Comparison of ENCODE assay signal across 13 cellular contexts in genomic region chr9:95857896-95858295, GRCh38. TPM values are rescaled to one million over a fixed set of nuclear protein-coding genes. Genes with fewer than 3 reads are reported as not detected.
DNase-seq lines count a peak whose midpoint lies in the region; ATAC-seq and TF ChIP-seq lines count a peak whose summit lies in the region.
"Had no signal": no experiment of that assay in that cellular context is flagged by ENCODE, and none has a peak within 500 bp of the region (broad histone marks: within the 10 kb centered on the region; RNA-seq: fewer than 3 reads in every experiment).

No MANE protein-coding gene starts in this region.

- peaks cover 26% of the 10 kb centered on the region for H3F3A ChIP-seq in SK-N-SH (replicated peaks; ENCODE audit: insufficient read depth)

- H3K27ac ChIP-seq in Karpas-422 (ENCODE audit: low read length) (no peak overlapping the region), SK-N-SH (ENCODE audit: low read depth in 2 of 2, low read length in 1 of 2) (peak overlapping the region in 1 of 2 experiments; percentile 73; a peak in 2 of 4 replicates)
- H3K27ac ChIP-seq: skin epidermis, testis had no signal

- H3K27me3 ChIP-seq in Karpas-422 (ENCODE audit: low read length) (no peaks in the 10 kb centered on the region; the same call in 1 of the 2 replicates), SK-N-SH (ENCODE audit: insufficient read depth) (no peaks in the 10 kb centered on the region)
- H3K27me3 ChIP-seq: testis had no signal

- ATAC-seq in GM18868 (IDR thresholded peaks at IDR 0.05; ENCODE audit: unreplicated experiment) (peak; percentile 68), GM21786 (IDR thresholded peaks at IDR 0.05; ENCODE audit: unreplicated experiment) (peak; percentile 77)
- ATAC-seq: activated T-helper 17 cell treated with anti-CD3 and anti-CD28 coated beads, Interleukin-2, amount 50 U/mL, for 72 hours had no signal

- H3K9me3 ChIP-seq in Karpas-422 (ENCODE audit: low read length) (peaks cover 7% of the 10 kb centered on the region), SK-N-SH (peaks cover 14% of the 10 kb centered on the region; the same call in 1 of the 2 replicates)
- H3K9me3 ChIP-seq: testis had no signal

- H3K4me3 Mint-ChIP-seq in nephron progenitor cell = no peak overlapping the region
- H3K4me3 Mint-ChIP-seq: activated T-helper 17 cell treated with anti-CD3 and anti-CD28 coated beads, Interleukin-2, amount 50 U/mL, for 72 hours had no signal

- no peaks in the 10 kb centered on the region for H3K36me3 ChIP-seq in Karpas-422 (ENCODE audit: insufficient read depth, low read length)
- peaks cover 0 to 8% of the 10 kb centered on the region in 2 experiments for H3K36me3 ChIP-seq in SK-N-SH (replicated peaks in 1 of 2; ENCODE audit: control insufficient read depth in 1 of 2, insufficient read depth in 2 of 2, low read length in 1 of 2)

- no peaks in the 10 kb centered on the region; the same call in 1 of the 2 replicates for H3K4me1 ChIP-seq in Karpas-422 (ENCODE audit: low read length)
- peaks cover 22 to 30% of the 10 kb centered on the region in 2 experiments; a peak in 3 of 4 replicates for H3K4me1 ChIP-seq in SK-N-SH (ENCODE audit: control insufficient read depth in 1 of 2, insufficient read depth in 2 of 2, low read depth in 1 of 2, low read length in 1 of 2)

- peaks cover 15% of the 10 kb centered on the region for H3K9me3 Mint-ChIP-seq in nephron progenitor cell

- CTCF ChIA-PET in SK-N-SH (lab: Yijun Ruan, JAX) = interaction anchor here (0.6 to 1.4 kb wide), 3 partner anchors 12 to 360 kb away, joined by 3 read pairs; no protein-coding TSS in a partner anchor

- no peaks in the 10 kb centered on the region for H3K27me3 Mint-ChIP-seq in nephron progenitor cell (ENCODE audit: low read depth, poor library complexity)
- H3K27me3 Mint-ChIP-seq: activated T-helper 17 cell treated with anti-CD3 and anti-CD28 coated beads, Interleukin-2, amount 50 U/mL, for 72 hours had no signal

- TF ChIP-seq RAD21 in SK-N-SH (IDR thresholded peaks at IDR 0.05; ENCODE audit: low read length) = no peak

- DNase-seq in Karpas-422 = peak; percentile 43
- no peak for DNase-seq in nephron progenitor cell
- DNase-seq in OCI-M1 (lab: John Stamatoyannopoulos, UW) = no peak
- no peak for DNase-seq in activated CD4-positive, alpha-beta T cell treated with anti-CD3 and anti-CD28 coated beads, Interleukin-2, amount 50 U/mL, for 1 hour
- no peak for DNase-seq in SK-N-SH
- DNase-seq: activated CD4-positive, alpha-beta T cell treated with anti-CD3 and anti-CD28 coated beads for 1 hour; NCI-H146; testis had no signal

- TF ChIP-seq CTCF in nephron progenitor cell (IDR thresholded peaks at IDR 0.05) (no peak), SK-N-SH (IDR thresholded peaks at IDR 0.05) (no peak)

- H3K36me3 Mint-ChIP-seq in nephron progenitor cell (ENCODE audit: low read depth) = peaks cover 22% of the 10 kb centered on the region

- POLR2A ChIA-PET in SK-N-SH (lab: Yijun Ruan, JAX) = interaction anchor here (1.0 kb wide), 1 partner anchor 17 kb away, joined by 3 read pairs; the partner anchor contains the start of gene ERCC6L2

- peaks cover 34% of the 10 kb centered on the region for H3K4me1 Mint-ChIP-seq in nephron progenitor cell

- peak overlapping the region; percentile 10 for H3K27ac Mint-ChIP-seq in nephron progenitor cell
- H3K27ac Mint-ChIP-seq: activated T-helper 17 cell treated with anti-CD3 and anti-CD28 coated beads, Interleukin-2, amount 50 U/mL, for 72 hours had no signal

- no peak for TF ChIP-seq EP300 in SK-N-SH (IDR thresholded peaks at IDR 0.05; ENCODE audit: borderline replicate concordance in 1 of 2, low read depth in 1 of 2, low read length in 1 of 2)

- H3K79me2 ChIP-seq in Karpas-422 (ENCODE audit: low read length) (no peaks in the 10 kb centered on the region), SK-N-SH (ENCODE audit: insufficient read depth) (no peaks in the 10 kb centered on the region)

- H3K4me2 ChIP-seq in Karpas-422 (ENCODE audit: low read depth, low read length, poor library complexity, severe bottlenecking) = no peak overlapping the region
- H3K4me2 ChIP-seq in SK-N-SH = no peak overlapping the region

- H3K9me2 ChIP-seq in Karpas-422 (replicated peaks; ENCODE audit: insufficient read depth, low read length) (no peaks in the 10 kb centered on the region), SK-N-SH (no peaks in the 10 kb centered on the region)

- H4K20me1 ChIP-seq in Karpas-422 (ENCODE audit: insufficient read depth, low read depth, low read length) (no peaks in the 10 kb centered on the region), SK-N-SH (ENCODE audit: insufficient read depth) (no peaks in the 10 kb centered on the region)

- H3K4me3 ChIP-seq in Karpas-422 (ENCODE audit: low read length) (no peak overlapping the region), SK-N-SH (ENCODE audit: low read depth in 2 of 2, low read length in 1 of 2) (no peak overlapping the region)
- H3K4me3 ChIP-seq: lung, skin epidermis, testis had no signal

- H3K9ac ChIP-seq in Karpas-422 (ENCODE audit: low read length) (no peak overlapping the region), SK-N-SH (no peak overlapping the region)

- no peak overlapping the region for H2AFZ ChIP-seq in Karpas-422 (ENCODE audit: low read length)
- H2AFZ ChIP-seq in SK-N-SH (ENCODE audit: low read depth) = no peak overlapping the region

TF ChIP-seq in SK-N-SH, 30 proteins besides CTCF, POLR2A, EP300 and RAD21:
- no peak for TF ChIP-seq TEAD4 (IDR thresholded peaks at IDR 0.05; ENCODE audit: borderline replicate concordance, insufficient read depth)
- TF ChIP-seq MEF2A (IDR thresholded peaks at IDR 0.05; ENCODE audit: borderline replicate concordance, low read depth) = no peak
- no peak for TF ChIP-seq CHD2 (IDR thresholded peaks at IDR 0.05; ENCODE audit: low read length, partially characterized antibody)

RNA-seq across cellular contexts. Expression of gene ERCC6L2, which starts 17.6 kb away (rescaled TPM):
- total RNA-seq in Karpas-422 (2014; rRNA removed; shearing (Covaris generic); ENCODE audit: low replicate concordance) = 51.2 and 54.1 TPM in 2 replicates
- polyA plus RNA-seq in SK-N-SH (2012; rRNA removed) = 10.0 and 13.8 TPM in 2 replicates
- polyA plus RNA-seq in SK-N-SH (2012; cell fraction: cytosol; rRNA removed) = 13.5 and 16.0 TPM in 2 replicates
- 13.2 and 21.1 TPM in 2 replicates for polyA plus RNA-seq in SK-N-SH (2012; cell fraction: nucleus; rRNA removed)
